Comparison of ENCODE assay signal across 19 cellular contexts in the genomic region with DNA sequence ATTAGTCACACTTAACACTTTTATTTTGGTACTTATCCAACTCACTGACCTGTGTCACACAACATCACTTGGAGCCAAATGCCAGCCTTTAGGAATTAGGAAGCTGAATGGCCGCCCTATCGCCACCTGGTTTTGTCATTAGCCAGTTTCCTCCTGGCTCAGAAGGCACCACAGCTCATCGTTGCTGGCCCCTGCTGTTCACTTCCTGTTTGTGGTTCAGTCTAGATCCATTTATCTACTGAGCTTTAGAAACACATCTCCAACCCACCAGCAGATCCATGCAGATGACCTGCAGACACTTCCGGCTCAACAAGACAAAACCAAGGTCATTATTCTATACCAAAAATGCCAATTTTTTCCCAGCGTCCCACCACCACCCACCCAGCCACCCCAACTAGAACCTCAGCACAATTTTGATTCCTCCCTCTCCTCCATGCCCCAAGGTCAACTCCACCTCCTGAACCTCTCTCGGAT.
"Had no signal": no experiment of that assay in that cellular context is flagged by ENCODE, and none has a peak within 500 bp of the region (broad histone marks: within the 10 kb centered on the region; RNA-seq: fewer than 3 reads in every experiment).

No MANE protein-coding gene starts in this region.

- ATAC-seq: activated CD4-positive, CD25-positive, alpha-beta regulatory T cell treated with anti-CD3 and anti-CD28 coated beads, Interleukin-2, amount 50 U/mL, for 24 hours; gastrocnemius medialis; lower lobe of right lung; natural killer cell; sciatic nerve; stimulated activated naive B cell treated with anti-CD40 and anti-IgM and Interleukin-4, amounts not matched to agents 10 μg/mL and 1 μg/mL and 100 μg/mL, for 72 hours; upper lobe of right lung had no signal

- H3K9me3 ChIP-seq: breast epithelium, gastrocnemius medialis, lower lobe of right lung, neutrophil, upper lobe of right lung had no signal

- DNase-seq: activated CD4-positive, alpha-beta T cell treated with anti-CD3 and anti-CD28 coated beads, Interleukin-2, amount 10 ng/mL, durations not matched to agents 7 days and 5 days; activated CD8-positive, alpha-beta memory T cell treated with anti-CD3 and anti-CD28 coated beads, Interleukin-2, amount 50 U/mL, for 4 hours; activated effector memory CD4-positive, alpha-beta T cell treated with anti-CD3 and anti-CD28 coated beads, Interleukin-2, amount 50 U/mL, for 16 hours; activated T-cell treated with anti-CD3 and anti-CD28 coated beads, Interleukin-2, amount 50 U/mL, for 48 hours; cerebellar nuclear complex; cortex of kidney; erythroblast; gastrocnemius medialis; head of caudate nucleus; lower lobe of right lung; natural killer cell; stimulated activated CD4-positive, alpha-beta T cell treated with anti-CD3 and anti-CD28 coated beads, Interleukin-4, amount 100 ng/mL, for 24 hours; stimulated activated naive B cell treated with anti-CD40 and anti-IgM and Interleukin-4, amounts not matched to agents 10 μg/mL and 1 μg/mL and 100 μg/mL, for 72 hours; upper lobe of right lung had no signal

- H3K36me3 ChIP-seq: breast epithelium, gastrocnemius medialis, lower lobe of right lung, neutrophil, upper lobe of right lung had no signal

- H3K4me1 ChIP-seq: breast epithelium, gastrocnemius medialis, lower lobe of right lung, parathyroid adenoma had no signal

- H3K27ac ChIP-seq: breast epithelium, gastrocnemius medialis, lower lobe of right lung, neutrophil, parathyroid adenoma, upper lobe of right lung had no signal

- H3K4me3 ChIP-seq: breast epithelium, gastrocnemius medialis, lower lobe of right lung, upper lobe of right lung had no signal

- H3K27me3 ChIP-seq: breast epithelium, gastrocnemius medialis, neutrophil, upper lobe of right lung had no signal
